8 cellular contexts compared by ENCODE assay signal in the genomic region with DNA sequence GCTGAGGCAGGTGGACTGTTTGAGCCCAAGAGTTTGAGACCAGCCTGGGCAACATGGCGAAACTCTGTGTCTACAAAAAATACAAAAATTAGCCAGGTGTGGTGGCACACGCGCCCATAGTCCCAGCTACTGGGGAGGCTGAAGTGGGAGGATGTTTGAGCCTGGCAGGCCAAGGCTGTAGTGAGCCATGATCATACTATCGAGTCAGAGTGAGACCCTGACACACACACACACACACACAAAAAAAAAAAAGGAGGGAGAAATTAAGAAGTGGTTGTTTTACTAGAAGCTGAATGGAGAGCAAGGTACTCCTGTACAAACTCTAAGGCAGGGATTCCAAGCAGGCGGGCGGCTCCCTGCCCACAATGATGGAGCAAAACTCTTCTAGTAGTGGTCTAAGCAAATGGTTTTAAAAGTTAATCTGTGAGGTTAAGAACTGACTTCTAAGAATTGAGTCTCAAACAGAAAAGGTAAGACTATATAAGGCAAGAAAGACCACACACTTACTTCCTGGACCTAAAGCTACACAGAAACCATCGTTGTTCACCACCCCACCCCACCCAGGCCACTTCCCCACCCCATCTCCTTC. TPM values are rescaled to one million over a fixed set of nuclear protein-coding genes. Genes with fewer than 3 reads are reported as not detected.
A peak's percentile ranks its signal among the peaks of the same experiment; 100 is the strongest.
DNase-seq lines count a peak whose midpoint lies in the region; TF ChIP-seq lines count a peak whose summit lies in the region.

No MANE protein-coding gene starts in this region.

- no peaks in the 10 kb centered on the region for H3K9me3 ChIP-seq in suprapubic skin

- DNase-seq in SIG-M5 treated with dmso at 0.1 percent for 504 hours (lab: John Stamatoyannopoulos, UW; ENCODE audit: unreplicated experiment) (peak; percentile 38), SIG-M5 (lab: John Stamatoyannopoulos, UW) (no peak), NAMALWA (ENCODE audit: low spot score) (peak; percentile 44), suprapubic skin (ENCODE audit: low spot score in 2 of 2) (no peak), NCI-H69 (lab: John Stamatoyannopoulos, UW) (no peak), NCI-H187 (lab: John Stamatoyannopoulos, UW) (no peak), HK-2 (ENCODE audit: unreplicated experiment) (no peak)
- peak; percentile 38 for DNase-seq in central memory CD4-positive, alpha-beta T cell

- no peak for TF ChIP-seq CTCF in suprapubic skin (IDR thresholded peaks at IDR 0.05)

- H3K36me3 ChIP-seq in suprapubic skin, result no peaks in the 10 kb centered on the region

- TF ChIP-seq EP300 in suprapubic skin (IDR thresholded peaks at IDR 0.05), result no peak

- WGBS in suprapubic skin, result 88% methylated on average over 7 of the region's 7 CpGs

- TF ChIP-seq POLR2A in suprapubic skin (IDR thresholded peaks at IDR 0.05), result no peak

- peak overlapping the region; percentile 62 for H3K27ac ChIP-seq in suprapubic skin

- H3K4me1 ChIP-seq in suprapubic skin, result peaks cover 35% of the 10 kb centered on the region

- H3K27me3 ChIP-seq in suprapubic skin, result no peaks in the 10 kb centered on the region

- H3K4me3 ChIP-seq in suprapubic skin, result peak overlapping the region; percentile 14

RNA-seq across cellular contexts. Expression of a gene that starts 2.6 kb away (rescaled TPM):
- total RNA-seq in suprapubic skin, result 10 to 100 TPM in 3 of 4 donors, 1 to 10 TPM in 1; 6.3 to 34.4 (median 17.8) TPM

Comparison
In these comparisons a context has a peak if more than half of its experiments do, and no peak if none do; other contexts are left out.
1. DNase-seq: peak in SIG-M5 treated with dmso at 0.1 percent for 504 hours (single experiment), NAMALWA (single experiment) and central memory CD4-positive, alpha-beta T cell (single experiment); none in SIG-M5 (single experiment), suprapubic skin (0 of 2), NCI-H69 (single experiment), NCI-H187 (0 of 2) and HK-2 (single experiment).